ENCODE assay signal across 8 cellular contexts in the genomic region with DNA sequence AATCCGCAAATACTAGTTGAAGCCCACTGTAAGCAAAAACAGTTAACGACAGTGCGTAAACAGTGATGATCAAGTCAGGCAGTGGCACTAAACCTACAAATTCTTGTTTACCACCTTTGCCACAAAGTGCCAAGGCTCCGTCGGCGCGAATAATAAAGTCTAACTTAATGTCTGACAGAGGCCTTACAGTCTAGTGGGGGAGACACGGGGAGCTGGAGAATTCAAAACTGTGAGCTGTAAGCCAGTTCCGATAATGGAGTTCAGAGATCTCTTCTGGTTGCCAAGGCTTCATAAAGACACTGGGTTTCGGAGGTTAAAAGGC. TPM values are rescaled to one million over a fixed set of nuclear protein-coding genes. Genes with fewer than 3 reads are reported as not detected.
DNase-seq lines count a peak whose midpoint lies in the region; ATAC-seq and TF ChIP-seq lines count a peak whose summit lies in the region.

No MANE protein-coding gene starts in this region.

- H3K27me3 Mint-ChIP-seq in activated CD8-positive, alpha-beta memory T cell treated with anti-CD3 and anti-CD28 coated beads, Interleukin-2, amount 10 ng/mL, durations not matched to agents 7 days and 5 days: no peaks in the 10 kb centered on the region

- H3K9me3 Mint-ChIP-seq in activated CD8-positive, alpha-beta memory T cell treated with anti-CD3 and anti-CD28 coated beads, Interleukin-2, amount 10 ng/mL, durations not matched to agents 7 days and 5 days (ENCODE audit: low read depth): no peaks in the 10 kb centered on the region

- no peak for ATAC-seq in activated CD8-positive, alpha-beta memory T cell treated with anti-CD3 and anti-CD28 coated beads, Interleukin-2, amount 10 ng/mL, durations not matched to agents 7 days and 5 days
- ATAC-seq in lower lobe of right lung: no peak
- no peak for ATAC-seq in thoracic aorta (ENCODE audit: insufficient number of reproducible peaks, low FRiP score, low read depth)
- no peak for ATAC-seq in HG03045 (IDR thresholded peaks at IDR 0.05; ENCODE audit: unreplicated experiment)
- ATAC-seq in HG03565 (IDR thresholded peaks at IDR 0.05; ENCODE audit: unreplicated experiment): no peak

- peak overlapping the region; percentile 81 for H3K27ac ChIP-seq in angular gyrus (ENCODE audit: low read depth, low read length)
- no peak overlapping the region for H3K27ac ChIP-seq in lower lobe of right lung
- peak overlapping the region in 1 of 2 donors; percentile 62 for H3K27ac ChIP-seq in thoracic aorta

- DNase-seq in activated CD8-positive, alpha-beta memory T cell treated with anti-CD3 and anti-CD28 coated beads, Interleukin-2, amount 10 ng/mL, durations not matched to agents 7 days and 5 days: no peak
- DNase-seq in activated CD8-positive, alpha-beta memory T cell treated with anti-CD3 and anti-CD28 coated beads, Interleukin-2, amount 50 U/mL, for 48 hours: no peak
- no peak for DNase-seq in lower lobe of right lung
- DNase-seq in thoracic aorta (ENCODE audit: low spot score): no peak
- no peak for DNase-seq in GOT3 (lab: John Stamatoyannopoulos, UW)

- peak overlapping the region; percentile 95 for H3K4me3 Mint-ChIP-seq in activated CD8-positive, alpha-beta memory T cell treated with anti-CD3 and anti-CD28 coated beads, Interleukin-2, amount 10 ng/mL, durations not matched to agents 7 days and 5 days

- intact Hi-C loops in lower lobe of right lung (cut with DNase I): no loop called here

- peaks cover 78% of the 10 kb centered on the region for H3K4me1 Mint-ChIP-seq in activated CD8-positive, alpha-beta memory T cell treated with anti-CD3 and anti-CD28 coated beads, Interleukin-2, amount 10 ng/mL, durations not matched to agents 7 days and 5 days

- H3K27ac Mint-ChIP-seq in activated CD8-positive, alpha-beta memory T cell treated with anti-CD3 and anti-CD28 coated beads, Interleukin-2, amount 10 ng/mL, durations not matched to agents 7 days and 5 days: peak overlapping the region; percentile 92

- H3K9me3 ChIP-seq in lower lobe of right lung (no peaks in the 10 kb centered on the region), thoracic aorta (no peaks in the 10 kb centered on the region)

- H3K4me3 ChIP-seq in lower lobe of right lung (peak overlapping the region; percentile 85), thoracic aorta (peak overlapping the region; percentile 91)

- peaks cover 17% of the 10 kb centered on the region for H3K36me3 Mint-ChIP-seq in activated CD8-positive, alpha-beta memory T cell treated with anti-CD3 and anti-CD28 coated beads, Interleukin-2, amount 10 ng/mL, durations not matched to agents 7 days and 5 days

- CTCF ChIA-PET in activated CD8-positive, alpha-beta memory T cell treated with anti-CD3 and anti-CD28 coated beads, Interleukin-2, amount 10 ng/mL, durations not matched to agents 7 days and 5 days (lab: Charles Lee): no interaction called here

- H3K4me1 ChIP-seq in lower lobe of right lung (peaks cover 9% of the 10 kb centered on the region), thoracic aorta (ENCODE audit: control insufficient read depth in 1 of 2, low read depth in 2 of 2) (peaks cover 18 to 23% of the 10 kb centered on the region in 2 donors)

- no peak for TF ChIP-seq CTCF in lower lobe of right lung (IDR thresholded peaks at IDR 0.05)
- no peak for TF ChIP-seq CTCF in thoracic aorta (IDR thresholded peaks at IDR 0.05)

- H3K27me3 ChIP-seq in lower lobe of right lung (ENCODE audit: low read depth) (no peaks in the 10 kb centered on the region), thoracic aorta (replicated peaks; ENCODE audit: insufficient read depth) (no peaks in the 10 kb centered on the region)

- H3K36me3 ChIP-seq in lower lobe of right lung: no peaks in the 10 kb centered on the region
- H3K36me3 ChIP-seq in thoracic aorta: no peaks in the 10 kb centered on the region

RNA-seq across cellular contexts. Expression of a gene that starts 0.3 kb away (rescaled TPM):
- total RNA-seq in activated CD8-positive, alpha-beta memory T cell treated with anti-CD3 and anti-CD28 coated beads, Interleukin-2, amount 10 ng/mL, durations not matched to agents 7 days and 5 days: 10 to 100 TPM; 14.1 to 22.8 TPM
- total RNA-seq in lower lobe of right lung: 33.0 TPM
- 10 to 100 TPM; 29.6 to 44.5 TPM for total RNA-seq in thoracic aorta
